27 cellular contexts compared by ENCODE assay signal in genomic region chr13:100262404-100262803, GRCh38.
"Had no signal": no experiment of that assay in that cellular context is flagged by ENCODE, and none has a peak within 500 bp of the region (broad histone marks: within the 10 kb centered on the region; RNA-seq: fewer than 3 reads in every experiment).

No MANE protein-coding gene starts in this region.

- H3K27me3 ChIP-seq: stomach, suprapubic skin, testis, thyroid gland, tibial artery, tibial nerve, transverse colon, upper lobe of left lung, upper lobe of right lung, uterus, vagina had no signal

- H3K36me3 ChIP-seq: suprapubic skin, thoracic aorta, thyroid gland, tibial artery, tibial nerve, transverse colon, upper lobe of left lung, upper lobe of right lung, uterus, vagina had no signal

- ATAC-seq: stimulated activated effector memory CD8-positive, alpha-beta T cell treated with anti-CD3 and anti-CD28 coated beads, Interleukin-12 subunit alpha, Interleukin-12 subunit beta, amount 100 ng/mL, for 72 hours; stimulated activated memory B cell treated with anti-CD40 and anti-IgM and Interleukin-4, amounts not matched to agents 10 μg/mL and 1 μg/mL and 100 μg/mL, for 72 hours; stimulated activated naive B cell treated with anti-CD40 and anti-IgM and Interleukin-4, amounts not matched to agents 10 μg/mL and 1 μg/mL and 100 μg/mL, for 72 hours; stimulated activated naive CD8-positive, alpha-beta T cell treated with anti-CD3 and anti-CD28 coated beads, Interleukin-15, amount 100 ng/mL, for 72 hours; stimulated activated naive CD8-positive, alpha-beta T cell treated with anti-CD3 and anti-CD28 coated beads, Interleukin-15, Interleukin-2, amounts not matched to agents 100 U/mL and 50 U/mL, for 24 hours; upper lobe of right lung had no signal

- H3K9me3 ChIP-seq: stomach, suprapubic skin, testis, thoracic aorta, thyroid gland, tibial artery, tibial nerve, transverse colon, upper lobe of left lung, upper lobe of right lung, uterus, vagina had no signal

- H3K27ac ChIP-seq: stomach, suprapubic skin, testis, thoracic aorta, thyroid gland, tibial artery, tibial nerve, transverse colon, upper lobe of left lung, upper lobe of right lung, uterus, vagina had no signal

- H3K4me1 ChIP-seq: stomach, suprapubic skin, testis, thyroid gland, tibial nerve, transverse colon, upper lobe of left lung, upper lobe of right lung, uterus, vagina had no signal

- FAIRE-seq: urothelium cell line had no signal

- DNase-seq: stimulated activated CD4-positive, alpha-beta T cell treated with anti-CD3 and anti-CD28 coated beads, Interleukin-2, amount 100 ng/mL, for 48 hours; stimulated activated CD4-positive, alpha-beta T cell treated with anti-CD3 and anti-CD28 coated beads, Interleukin-4, amount 100 ng/mL, for 1 hour; stimulated activated CD4-positive, alpha-beta T cell treated with anti-CD3 and anti-CD28 coated beads, Interleukin-4, amount 100 ng/mL, for 24 hours; stimulated activated CD4-positive, alpha-beta T cell treated with anti-CD3 and anti-CD28 coated beads, Interleukin-4, amount 100 ng/mL, for 4 hours; stimulated activated CD8-positive, alpha-beta memory T cell treated with anti-CD3 and anti-CD28 coated beads, Interleukin-4, amount 100 ng/mL, for 48 hours; stimulated activated naive B cell treated with anti-CD40 and anti-IgM and Interleukin-4, amounts not matched to agents 10 μg/mL and 1 μg/mL and 100 μg/mL, for 72 hours; stimulated activated naive CD4-positive, alpha-beta T cell; stimulated activated naive CD4-positive, alpha-beta T cell treated with Interleukin-2 at 50 U/mL for 16 hours; stimulated activated naive CD8-positive, alpha-beta T cell treated with anti-CD3 and anti-CD28 coated beads, Interleukin-15, amount 100 ng/mL, for 72 hours; stimulated activated naive CD8-positive, alpha-beta T cell treated with anti-CD3 and anti-CD28 coated beads, Interleukin-15, Interleukin-2, amounts not matched to agents 100 U/mL and 50 U/mL, for 24 hours; stomach; substantia nigra; testis; thyroid gland; tibial artery; transverse colon; trophoblast cell; upper lobe of left lung; upper lobe of right lung; uterus had no signal

- H3K4me3 ChIP-seq: stomach, suprapubic skin, testis, thoracic aorta, thyroid gland, tibial artery, tibial nerve, transverse colon, upper lobe of left lung, upper lobe of right lung, uterus, vagina had no signal
